9 cellular contexts compared by ENCODE assay signal in the genomic region with DNA sequence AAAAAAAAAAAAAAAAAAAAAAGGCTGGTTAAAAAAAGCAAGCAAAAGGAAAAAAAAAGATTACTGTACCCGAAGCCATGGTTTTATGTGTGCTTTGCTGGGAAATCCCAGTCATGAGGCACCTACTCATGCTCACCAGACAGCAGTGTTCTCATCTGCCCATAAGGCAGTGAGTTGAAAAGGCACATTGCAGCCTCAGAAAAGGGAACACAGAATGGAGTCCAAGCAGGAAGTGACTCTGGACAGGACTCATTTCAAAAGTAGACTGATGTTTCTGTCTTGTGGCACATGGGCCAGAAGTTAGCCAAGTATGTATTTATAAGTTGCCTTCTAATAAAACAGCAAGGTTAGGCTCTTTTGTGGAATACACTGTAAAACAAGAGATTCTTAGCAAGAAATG. TPM values are rescaled to one million over a fixed set of nuclear protein-coding genes. Genes with fewer than 3 reads are reported as not detected.
A peak's percentile ranks its signal among the peaks of the same experiment; 100 is the strongest.
DNase-seq lines count a peak whose midpoint lies in the region; ATAC-seq, FAIRE-seq and TF ChIP-seq lines count a peak whose summit lies in the region.
"Had no signal": no experiment of that assay in that cellular context is flagged by ENCODE, and none has a peak within 500 bp of the region (broad histone marks: within the 10 kb centered on the region; RNA-seq: fewer than 3 reads in every experiment).

No MANE protein-coding gene starts in this region.

- H3K4me3 Mint-ChIP-seq in activated naive CD8-positive, alpha-beta T cell treated with anti-CD3 and anti-CD28 coated beads for 36 hours, result no peak overlapping the region

- H3K36me3 ChIP-seq in trophoblast cell (ENCODE audit: control insufficient read depth in 1 of 2, insufficient read depth in 2 of 2, low read length in 2 of 2), result peaks cover 4 to 13% of the 10 kb centered on the region in 2 experiments

- no peak overlapping the region for H4K91ac ChIP-seq in trophoblast cell (ENCODE audit: low read depth, low read length)

- peak overlapping the region; percentile 22 for H3K4me3 ChIP-seq in GM12865 (ENCODE audit: low read depth, low read length)
- no peak overlapping the region for H3K4me3 ChIP-seq in trophoblast cell (ENCODE audit: low read depth, low read length)

- H2BK5ac ChIP-seq in trophoblast cell (ENCODE audit: low read depth, low read length, poor library complexity), result no peak overlapping the region

- WGBS in trophoblast cell (ENCODE audit: extremely low coverage, insufficient coverage, insufficient read length), result no CpG with 5 or more reads among the region's 1 CpG

- H2AK5ac ChIP-seq in trophoblast cell (ENCODE audit: low read length), result no peak overlapping the region

- no peaks in the 10 kb centered on the region for H3K27me3 Mint-ChIP-seq in activated naive CD8-positive, alpha-beta T cell treated with anti-CD3 and anti-CD28 coated beads for 36 hours

- H4K8ac ChIP-seq in trophoblast cell (ENCODE audit: low read depth, low read length), result no peak overlapping the region

- ATAC-seq in GM19467 (IDR thresholded peaks at IDR 0.05; ENCODE audit: unreplicated experiment) (peak; percentile 56), HG03457 (IDR thresholded peaks at IDR 0.05; ENCODE audit: unreplicated experiment) (peak; percentile 44)

- H3K9me3 Mint-ChIP-seq in activated naive CD8-positive, alpha-beta T cell treated with anti-CD3 and anti-CD28 coated beads for 36 hours, result no peaks in the 10 kb centered on the region

- no peaks in the 10 kb centered on the region for H3K27me3 ChIP-seq in trophoblast cell (ENCODE audit: insufficient read depth, low read length)

- no peak overlapping the region for H2BK12ac ChIP-seq in trophoblast cell (ENCODE audit: low read length)

- H3K79me2 ChIP-seq in trophoblast cell (ENCODE audit: control insufficient read depth, insufficient read depth, low read length, poor library complexity), result no peaks in the 10 kb centered on the region

- DNase-seq in GM12865 (ENCODE audit: low read depth) (peak; percentile 94), trophoblast cell (peak; percentile 49 to 58), NCI-H128 (lab: John Stamatoyannopoulos, UW; ENCODE audit: unreplicated experiment) (no peak), NCI-H2081 (lab: John Stamatoyannopoulos, UW) (no peak), RCC 7860 (ENCODE audit: low spot score) (no peak)
- DNase-seq in activated naive CD8-positive, alpha-beta T cell treated with anti-CD3 and anti-CD28 coated beads for 36 hours, result peak; percentile 18

- no peak overlapping the region for H2BK120ac ChIP-seq in trophoblast cell (ENCODE audit: insufficient read depth, low read length, poor library complexity)

- no peak overlapping the region for H3K27ac ChIP-seq in trophoblast cell (ENCODE audit: low read depth, low read length)

- H2AFZ ChIP-seq in trophoblast cell (ENCODE audit: insufficient read depth, low read length, poor library complexity), result no peak overlapping the region

- no peak for FAIRE-seq in RCC 7860 (lab: Jason Lieb, UNC)
- FAIRE-seq: endothelial cell of umbilical vein had no signal

- H4K12ac ChIP-seq in trophoblast cell (ENCODE audit: low read depth, low read length), result no peak overlapping the region

- H3K4me2 ChIP-seq in trophoblast cell (ENCODE audit: low read length), result no peak overlapping the region

- H3K79me1 ChIP-seq in trophoblast cell (ENCODE audit: low read length), result peaks cover 5% of the 10 kb centered on the region

- H3K14ac ChIP-seq in trophoblast cell (ENCODE audit: low read length), result no peak overlapping the region

- TF ChIP-seq CTCF in GM12865 (IDR thresholded peaks at IDR 0.05; ENCODE audit: insufficient read depth, low read depth, low read length, missing control alignments), result no peak

- H3K27ac Mint-ChIP-seq in activated naive CD8-positive, alpha-beta T cell treated with anti-CD3 and anti-CD28 coated beads for 36 hours, result peak overlapping the region; percentile 75

- H3K9me3 ChIP-seq in trophoblast cell (ENCODE audit: insufficient read depth, low read depth, low read length), result no peaks in the 10 kb centered on the region

- H3K4me1 Mint-ChIP-seq in activated naive CD8-positive, alpha-beta T cell treated with anti-CD3 and anti-CD28 coated beads for 36 hours, result peaks cover 20% of the 10 kb centered on the region

- H3K36me3 Mint-ChIP-seq in activated naive CD8-positive, alpha-beta T cell treated with anti-CD3 and anti-CD28 coated beads for 36 hours, result peaks cover 51% of the 10 kb centered on the region

- no peak overlapping the region for H3K9ac ChIP-seq in trophoblast cell (ENCODE audit: low read length)

- no peak overlapping the region for H3K4ac ChIP-seq in trophoblast cell (ENCODE audit: low read depth, low read length)

- no peak overlapping the region for H3K23ac ChIP-seq in trophoblast cell (ENCODE audit: low read length)

- peaks cover 16 to 27% of the 10 kb centered on the region in 2 experiments for H3K4me1 ChIP-seq in trophoblast cell (ENCODE audit: control insufficient read depth in 1 of 2, insufficient read depth in 2 of 2, low read length in 2 of 2)

- H3K18ac ChIP-seq in trophoblast cell (ENCODE audit: low read length), result no peak overlapping the region

RNA-seq across cellular contexts. Expression of a gene that starts 40.2 kb away (rescaled TPM):
- total RNA-seq in activated naive CD8-positive, alpha-beta T cell treated with anti-CD3 and anti-CD28 coated beads for 36 hours, result 10 to 100 TPM; 30.2 to 30.7 TPM
- 6.1 and 6.2 TPM in 2 replicates for polyA plus RNA-seq in trophoblast cell (2013)

Comparison
In these comparisons a context has a peak if more than half of its experiments do, and no peak if none do; other contexts are left out.
1. DNase-seq: peak in GM12865 (single experiment), activated naive CD8-positive, alpha-beta T cell treated with anti-CD3 and anti-CD28 coated beads for 36 hours (single experiment) and trophoblast cell (2 of 2); none in NCI-H128 (single experiment), NCI-H2081 (0 of 2) and RCC 7860 (single experiment).